ENCODE assay signal across 18 cellular contexts in the genomic region with DNA sequence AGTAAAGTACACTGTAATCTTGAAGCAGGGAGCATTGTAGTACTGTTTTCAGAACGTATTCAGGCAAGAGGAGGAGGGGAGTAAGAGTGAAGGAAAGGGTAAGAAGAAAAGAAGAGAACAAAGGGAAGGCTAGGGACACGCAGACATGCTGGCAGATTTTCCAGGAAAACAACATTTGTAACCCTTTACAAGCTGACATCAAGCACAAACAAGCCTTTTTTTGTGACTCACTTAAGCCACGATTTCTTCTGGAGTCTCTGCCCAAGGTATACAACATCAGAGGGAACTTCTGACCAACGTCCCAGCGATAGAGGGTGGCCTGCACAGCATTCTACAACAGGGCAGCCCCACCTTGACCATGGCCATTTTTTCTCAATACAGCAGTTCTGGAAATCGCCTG.
DNase-seq lines count a peak whose midpoint lies in the region; ATAC-seq and TF ChIP-seq lines count a peak whose summit lies in the region.
"Had no signal": no experiment of that assay in that cellular context is flagged by ENCODE, and none has a peak within 500 bp of the region (broad histone marks: within the 10 kb centered on the region; RNA-seq: fewer than 3 reads in every experiment).

No MANE protein-coding gene starts in this region.

- CTCF ChIA-PET in mammary epithelial cell (lab: Charles Lee; ENCODE audit: low non-redundant PET): no interaction called here

- no TSS peak for BruUV-seq in mammary epithelial cell (replicated peaks; lab: Mats Ljungman, UMichigan)

- H3K27me3 Mint-ChIP-seq in type B pancreatic cell: no peaks in the 10 kb centered on the region
- H3K27me3 Mint-ChIP-seq: B cell had no signal

- peaks cover 16% of the 10 kb centered on the region for H3K4me1 Mint-ChIP-seq in type B pancreatic cell (ENCODE audit: unreplicated experiment)
- H3K4me1 Mint-ChIP-seq: B cell, CD14-positive monocyte had no signal

- 72% methylated on average over 6 of the region's 6 CpGs for WGBS in mammary epithelial cell (ENCODE audit: low coverage, missing lambda C conversion rate)
- WGBS in testis, 2 donors: 57 to 64% methylated on average over 6 of the region's 6 CpGs
- 57 to 58% methylated on average over 6 of the region's 6 CpGs for WGBS in body of pancreas, 2 donors

- H3K4me2 ChIP-seq in mammary epithelial cell (ENCODE audit: insufficient read depth, low read depth, low read length) (no peak overlapping the region), neural cell (ENCODE audit: low read length) (no peak overlapping the region)

- peak overlapping the region; percentile 22 for H3K27ac Mint-ChIP-seq in type B pancreatic cell
- H3K27ac Mint-ChIP-seq: B cell had no signal

- peaks cover 71% of the 10 kb centered on the region for H3K36me3 Mint-ChIP-seq in type B pancreatic cell

- no peaks in the 10 kb centered on the region for H3K9me3 ChIP-seq in mammary epithelial cell (replicated peaks; ENCODE audit: insufficient read depth, low read length)
- H3K9me3 ChIP-seq in breast epithelium: no peaks in the 10 kb centered on the region
- no peaks in the 10 kb centered on the region for H3K9me3 ChIP-seq in neural cell (ENCODE audit: low read length)
- no peaks in the 10 kb centered on the region for H3K9me3 ChIP-seq in testis
- no peaks in the 10 kb centered on the region for H3K9me3 ChIP-seq in body of pancreas
- H3K9me3 ChIP-seq: Peyer's patch had no signal

- DNase-seq in mammary epithelial cell: peak; percentile 25
- no peak for DNase-seq in breast epithelium (ENCODE audit: low spot score in 2 of 2)
- DNase-seq in epithelial cell of prostate (ENCODE audit: low read depth, low spot score): no peak
- DNase-seq in type B pancreatic cell (ENCODE audit: extremely low spot score, unreplicated experiment): no peak
- DNase-seq in testis: no peak
- no peak for DNase-seq in SW 1271 (lab: John Stamatoyannopoulos, UW)
- DNase-seq in body of pancreas: no peak
- DNase-seq: EL, GF-D8, Karpas-422, NCI-H1694 treated with DMSO at 0.1 percent for 48 hours, NCI-H345, NCI-H524, NCI-H774, Peyer's patch had no signal

- H3K4me3 ChIP-seq in mammary epithelial cell (replicated peaks in 1 of 3; ENCODE audit: insufficient read depth in 1 of 3, low read depth in 2 of 3, low read length in 3 of 3) (no peak overlapping the region), breast epithelium (no peak overlapping the region), neural cell (ENCODE audit: low read length) (no peak overlapping the region), testis (no peak overlapping the region), body of pancreas (no peak overlapping the region)
- H3K4me3 ChIP-seq: Peyer's patch had no signal

- peak; percentile 6 for TF ChIP-seq RAD21 in neural cell (conservative IDR thresholded peaks at IDR 0.05)

- in situ Hi-C loops in mammary epithelial cell (cut with MboI; ENCODE audit: low sequenced_read_pairs in 2 of 2): no loop called here

- ATAC-seq in body of pancreas: no peak

- TF ChIP-seq EP300 in neural cell (conservative IDR thresholded peaks at IDR 0.05; ENCODE audit: poor library complexity, severe bottlenecking): no peak

- H3K36me3 ChIP-seq in mammary epithelial cell (ENCODE audit: insufficient read depth, low read length) (peaks cover 2% of the 10 kb centered on the region), breast epithelium (no peaks in the 10 kb centered on the region), neural cell (ENCODE audit: insufficient read depth, low read length) (peaks cover 8% of the 10 kb centered on the region), testis (ENCODE audit: low read depth, missing control alignments) (no peaks in the 10 kb centered on the region), body of pancreas (replicated peaks in 1 of 2; ENCODE audit: insufficient read depth in 1 of 2, low read depth in 2 of 2) (peaks cover 0 to 25% of the 10 kb centered on the region in 2 donors)

- dilution Hi-C loops in mammary epithelial cell (cut with HindIII; ENCODE audit: low sequenced_read_pairs): no loop called here

- TF ChIP-seq POLR2A in breast epithelium (IDR thresholded peaks at IDR 0.05) (no peak), testis (IDR thresholded peaks at IDR 0.05) (no peak), body of pancreas (IDR thresholded peaks at IDR 0.05) (no peak)

- H3K4me3 Mint-ChIP-seq in type B pancreatic cell: no peak overlapping the region
- H3K4me3 Mint-ChIP-seq: B cell, CD14-positive monocyte had no signal

- intact Hi-C loops in mammary epithelial cell (cut with micrococcal nuclease): no loop called here
- intact Hi-C loops in breast epithelium (cut with DNase I; ENCODE audit: low total_unique reads): no loop called here
- intact Hi-C loops in testis (cut with DNase I; ENCODE audit: low total_unique reads): no loop called here
- intact Hi-C loops in body of pancreas (cut with DNase I): no loop called here

- no peaks in the 10 kb centered on the region for H3K9me3 Mint-ChIP-seq in type B pancreatic cell
- H3K9me3 Mint-ChIP-seq: CD14-positive monocyte had no signal

- H3K27me3 ChIP-seq in mammary epithelial cell (ENCODE audit: insufficient read depth, low read length) (no peaks in the 10 kb centered on the region), breast epithelium (no peaks in the 10 kb centered on the region), neural cell (ENCODE audit: insufficient read depth, low read depth, low read length) (no peaks in the 10 kb centered on the region), testis (no peaks in the 10 kb centered on the region), body of pancreas (no peaks in the 10 kb centered on the region)
- H3K27me3 ChIP-seq: Peyer's patch had no signal

- TF ChIP-seq CTCF in mammary epithelial cell (conservative IDR thresholded peaks at IDR 0.05 in 1 of 2, IDR thresholded peaks at IDR 0.05 in 1 of 2; ENCODE audit: extremely low read depth in 1 of 2, insufficient read depth in 1 of 2, low read depth in 1 of 2, low read length in 2 of 2): no peak
- TF ChIP-seq CTCF in breast epithelium (IDR thresholded peaks at IDR 0.05): no peak
- no peak for TF ChIP-seq CTCF in neural cell (IDR thresholded peaks at IDR 0.05; ENCODE audit: poor library complexity, severe bottlenecking)
- no peak for TF ChIP-seq CTCF in type B pancreatic cell (conservative IDR thresholded peaks at IDR 0.05)
- no peak for TF ChIP-seq CTCF in testis (IDR thresholded peaks at IDR 0.05)
- no peak for TF ChIP-seq CTCF in body of pancreas (IDR thresholded peaks at IDR 0.05)

- H3F3A ChIP-seq in neural cell (ENCODE audit: insufficient read depth, low read length, poor library complexity, severe bottlenecking): peaks cover 12% of the 10 kb centered on the region

- H3K9ac ChIP-seq in mammary epithelial cell (ENCODE audit: insufficient read depth, low read length) (no peak overlapping the region), neural cell (ENCODE audit: low read length) (peak overlapping the region; percentile 8)

- H3K4me1 ChIP-seq in mammary epithelial cell (ENCODE audit: insufficient read depth, low read length) (no peaks in the 10 kb centered on the region), breast epithelium (no peaks in the 10 kb centered on the region), testis (no peaks in the 10 kb centered on the region), body of pancreas (no peaks in the 10 kb centered on the region)
- H3K4me1 ChIP-seq: Peyer's patch had no signal

- no peak overlapping the region for H2AFZ ChIP-seq in mammary epithelial cell (ENCODE audit: low read depth, low read length)
- H2AFZ ChIP-seq in neural cell (ENCODE audit: low read depth, low read length): no peak overlapping the region

- H3K79me2 ChIP-seq in mammary epithelial cell (ENCODE audit: insufficient read depth, low read length) (no peaks in the 10 kb centered on the region), neural cell (replicated peaks; ENCODE audit: insufficient read depth, low read length) (peaks cover 62% of the 10 kb centered on the region)

- H3K9me2 ChIP-seq in neural cell (ENCODE audit: insufficient read depth, low read length): no peaks in the 10 kb centered on the region

- H4K20me1 ChIP-seq in mammary epithelial cell (ENCODE audit: insufficient read depth, low read length): no peaks in the 10 kb centered on the region
- no peaks in the 10 kb centered on the region for H4K20me1 ChIP-seq in neural cell (ENCODE audit: insufficient read depth)

- H3K27ac ChIP-seq in mammary epithelial cell (ENCODE audit: insufficient read depth, low read depth, low read length) (no peak overlapping the region), breast epithelium (no peak overlapping the region), epithelial cell of prostate (peak overlapping the region; percentile 23), neural cell (ENCODE audit: low read length) (peak overlapping the region; percentile 72), testis (no peak overlapping the region), body of pancreas (no peak overlapping the region)
- H3K27ac ChIP-seq: Peyer's patch had no signal

TF ChIP-seq in neural cell, 6 proteins besides CTCF, POLR2A, EP300 and RAD21 (continues in another document):
- TF ChIP-seq SMC3 (conservative IDR thresholded peaks at IDR 0.05; ENCODE audit: poor library complexity) (no peak), MXI1 (conservative IDR thresholded peaks at IDR 0.05; ENCODE audit: poor library complexity, severe bottlenecking) (no peak), EZH2 (IDR thresholded peaks at IDR 0.05; ENCODE audit: borderline replicate concordance, insufficient read depth, low read length, poor library complexity, severe bottlenecking) (no peak)
- TF ChIP-seq, protein P1, sequence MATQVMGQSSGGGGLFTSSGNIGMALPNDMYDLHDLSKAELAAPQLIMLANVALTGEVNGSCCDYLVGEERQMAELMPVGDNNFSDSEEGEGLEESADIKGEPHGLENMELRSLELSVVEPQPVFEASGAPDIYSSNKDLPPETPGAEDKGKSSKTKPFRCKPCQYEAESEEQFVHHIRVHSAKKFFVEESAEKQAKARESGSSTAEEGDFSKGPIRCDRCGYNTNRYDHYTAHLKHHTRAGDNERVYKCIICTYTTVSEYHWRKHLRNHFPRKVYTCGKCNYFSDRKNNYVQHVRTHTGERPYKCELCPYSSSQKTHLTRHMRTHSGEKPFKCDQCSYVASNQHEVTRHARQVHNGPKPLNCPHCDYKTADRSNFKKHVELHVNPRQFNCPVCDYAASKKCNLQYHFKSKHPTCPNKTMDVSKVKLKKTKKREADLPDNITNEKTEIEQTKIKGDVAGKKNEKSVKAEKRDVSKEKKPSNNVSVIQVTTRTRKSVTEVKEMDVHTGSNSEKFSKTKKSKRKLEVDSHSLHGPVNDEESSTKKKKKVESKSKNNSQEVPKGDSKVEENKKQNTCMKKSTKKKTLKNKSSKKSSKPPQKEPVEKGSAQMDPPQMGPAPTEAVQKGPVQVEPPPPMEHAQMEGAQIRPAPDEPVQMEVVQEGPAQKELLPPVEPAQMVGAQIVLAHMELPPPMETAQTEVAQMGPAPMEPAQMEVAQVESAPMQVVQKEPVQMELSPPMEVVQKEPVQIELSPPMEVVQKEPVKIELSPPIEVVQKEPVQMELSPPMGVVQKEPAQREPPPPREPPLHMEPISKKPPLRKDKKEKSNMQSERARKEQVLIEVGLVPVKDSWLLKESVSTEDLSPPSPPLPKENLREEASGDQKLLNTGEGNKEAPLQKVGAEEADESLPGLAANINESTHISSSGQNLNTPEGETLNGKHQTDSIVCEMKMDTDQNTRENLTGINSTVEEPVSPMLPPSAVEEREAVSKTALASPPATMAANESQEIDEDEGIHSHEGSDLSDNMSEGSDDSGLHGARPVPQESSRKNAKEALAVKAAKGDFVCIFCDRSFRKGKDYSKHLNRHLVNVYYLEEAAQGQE (IDR thresholded peaks at IDR 0.05; ENCODE audit: borderline replicate concordance): no peak

Comparison
In these comparisons a context has a peak if more than half of its experiments do, and no peak if none do; other contexts are left out.
1. H3K27ac ChIP-seq: peak in epithelial cell of prostate (single experiment) and neural cell (single experiment); none in mammary epithelial cell (single experiment), breast epithelium (0 of 2), testis (0 of 2) and body of pancreas (0 of 4).